ENCODE assay signal across 15 cellular contexts in the genomic region with DNA sequence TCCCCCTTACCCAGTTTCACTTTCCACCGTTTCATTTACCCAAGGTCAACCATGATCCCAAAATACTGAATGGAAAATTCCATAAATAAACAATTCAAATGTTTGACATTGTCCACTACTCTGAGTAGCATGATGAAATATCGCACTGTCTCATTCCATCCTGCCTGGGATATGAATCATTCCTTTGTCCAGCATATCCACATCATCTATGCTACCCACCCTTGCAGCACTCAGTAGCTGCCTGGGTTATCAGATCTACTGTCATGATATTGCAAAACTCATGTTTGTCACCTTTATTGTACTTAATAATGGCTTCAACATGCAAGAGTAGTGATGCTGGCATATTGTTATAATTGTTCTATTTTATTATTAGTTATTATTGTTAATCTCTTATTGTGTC.
DNase-seq lines count a peak whose midpoint lies in the region; ATAC-seq and TF ChIP-seq lines count a peak whose summit lies in the region.
"Had no signal": no experiment of that assay in that cellular context is flagged by ENCODE, and none has a peak within 500 bp of the region (broad histone marks: within the 10 kb centered on the region; RNA-seq: fewer than 3 reads in every experiment).

No MANE protein-coding gene starts in this region.

- no peak overlapping the region for H3K4me2 ChIP-seq in PC-3 (ENCODE audit: low read length)

- H4K20me1 ChIP-seq in PC-3 (ENCODE audit: low read length): no peaks in the 10 kb centered on the region

- no peaks in the 10 kb centered on the region for H3K36me3 Mint-ChIP-seq in progenitor cell of endocrine pancreas (ENCODE audit: insufficient read depth)
- H3K36me3 Mint-ChIP-seq in osteocyte (ENCODE audit: unreplicated experiment): no peaks in the 10 kb centered on the region

- H3K79me2 ChIP-seq in PC-3 (ENCODE audit: low read length): no peaks in the 10 kb centered on the region

- ATAC-seq in PC-3: peak; percentile 95
- ATAC-seq in GM19328 (IDR thresholded peaks at IDR 0.05; ENCODE audit: unreplicated experiment): no peak
- ATAC-seq: activated CD8-positive, alpha-beta T cell treated with anti-CD3 and anti-CD28 coated beads for 36 hours; activated T-cell treated with anti-CD3 and anti-CD28 coated beads, Interleukin-2, amount 50 U/mL, for 72 hours; heart left ventricle had no signal

- no peak overlapping the region for H3K9ac ChIP-seq in PC-3 (ENCODE audit: low read length)

- TF ChIP-seq CTCF in PC-3 (conservative IDR thresholded peaks at IDR 0.05; ENCODE audit: low read depth, low read length) (no peak), brain microvascular endothelial cell (IDR thresholded peaks at IDR 0.05; ENCODE audit: low read depth, low read length, missing control alignments) (no peak), progenitor cell of endocrine pancreas (IDR thresholded peaks at IDR 0.05; ENCODE audit: unreplicated experiment) (no peak), osteocyte (IDR thresholded peaks at IDR 0.05) (no peak)

- CTCF ChIA-PET in PC-3 (lab: Charles Lee): no interaction called here

- H3F3A ChIP-seq in PC-3 (ENCODE audit: low read length, unreplicated experiment): no peaks in the 10 kb centered on the region

- intact Hi-C loops in PC-3 (cut with micrococcal nuclease): no loop called here

- H3K9me3 Mint-ChIP-seq in progenitor cell of endocrine pancreas (ENCODE audit: low read depth): no peaks in the 10 kb centered on the region
- H3K9me3 Mint-ChIP-seq in osteocyte (ENCODE audit: unreplicated experiment): no peaks in the 10 kb centered on the region
- H3K9me3 Mint-ChIP-seq: activated CD8-positive, alpha-beta T cell treated with anti-CD3 and anti-CD28 coated beads for 36 hours; activated T-cell treated with anti-CD3 and anti-CD28 coated beads, Interleukin-2, amount 50 U/mL, for 72 hours had no signal

- H3K27me3 ChIP-seq in PC-3 (ENCODE audit: low read length): no peaks in the 10 kb centered on the region
- H3K27me3 ChIP-seq in brain microvascular endothelial cell (replicated peaks): no peaks in the 10 kb centered on the region
- H3K27me3 ChIP-seq: heart left ventricle, suprapubic skin had no signal

- POLR2A ChIA-PET in PC-3 (lab: Charles Lee; ENCODE audit: unreplicated experiment): no interaction called here

- no peaks in the 10 kb centered on the region for H3K9me2 ChIP-seq in PC-3 (replicated peaks; ENCODE audit: low read length)

- peaks cover 10% of the 10 kb centered on the region for H3K4me1 ChIP-seq in PC-3 (ENCODE audit: insufficient read depth, low read length)
- H3K4me1 ChIP-seq: suprapubic skin had no signal

- H3K4me3 ChIP-seq in PC-3 (ENCODE audit: low read length) (no peak overlapping the region), brain microvascular endothelial cell (ENCODE audit: low read depth, low read length) (no peak overlapping the region)
- H3K4me3 ChIP-seq: heart left ventricle, suprapubic skin had no signal

- H3K4me3 Mint-ChIP-seq in progenitor cell of endocrine pancreas (ENCODE audit: low read depth) (no peak overlapping the region), osteocyte (ENCODE audit: unreplicated experiment) (no peak overlapping the region)
- H3K4me3 Mint-ChIP-seq: activated CD8-positive, alpha-beta T cell treated with anti-CD3 and anti-CD28 coated beads for 36 hours; activated T-cell treated with anti-CD3 and anti-CD28 coated beads, Interleukin-2, amount 50 U/mL, for 72 hours had no signal

- H3K27ac ChIP-seq in PC-3 (ENCODE audit: low read length) (no peak overlapping the region), brain microvascular endothelial cell (no peak overlapping the region)
- H3K27ac ChIP-seq: heart left ventricle, suprapubic skin had no signal

- H2AFZ ChIP-seq in PC-3 (ENCODE audit: low read length): no peak overlapping the region

- peak; percentile 64 for DNase-seq in EH (ENCODE audit: low read depth)
- peak; percentile 77 for DNase-seq in PC-3
- peak; percentile 82 for DNase-seq in brain microvascular endothelial cell
- peak; percentile 12 for DNase-seq in hepatic stellate cell (ENCODE audit: low spot score)
- no peak for DNase-seq in progenitor cell of endocrine pancreas (ENCODE audit: low spot score, unreplicated experiment)
- no peak for DNase-seq in osteocyte (ENCODE audit: extremely low spot score, unreplicated experiment)
- no peak for DNase-seq in DMS79 treated with DMSO at 0.1 percent for 48 hours (lab: John Stamatoyannopoulos, UW)
- DNase-seq: activated CD8-positive, alpha-beta T cell treated with anti-CD3 and anti-CD28 coated beads for 36 hours; activated T-cell treated with anti-CD3 and anti-CD28 coated beads, Interleukin-2, amount 50 U/mL, for 72 hours; GF-D8; heart left ventricle; NCI-H524 treated with DMSO at 0.1 percent for 48 hours; nucleus accumbens had no signal

- H3K27ac Mint-ChIP-seq in progenitor cell of endocrine pancreas: no peak overlapping the region
- H3K27ac Mint-ChIP-seq in osteocyte (ENCODE audit: unreplicated experiment): no peak overlapping the region
- H3K27ac Mint-ChIP-seq: activated CD8-positive, alpha-beta T cell treated with anti-CD3 and anti-CD28 coated beads for 36 hours; activated T-cell treated with anti-CD3 and anti-CD28 coated beads, Interleukin-2, amount 50 U/mL, for 72 hours had no signal

- in situ Hi-C loops in brain microvascular endothelial cell (cut with HindIII; ENCODE audit: low pct_ligation_motif_present, low sequenced_read_pairs): no loop called here

- H3K36me3 ChIP-seq in PC-3 (ENCODE audit: low read depth, low read length) (no peaks in the 10 kb centered on the region), brain microvascular endothelial cell (replicated peaks) (no peaks in the 10 kb centered on the region)
- H3K36me3 ChIP-seq: heart left ventricle, suprapubic skin had no signal

- no peaks in the 10 kb centered on the region for H3K27me3 Mint-ChIP-seq in progenitor cell of endocrine pancreas
- no peaks in the 10 kb centered on the region for H3K27me3 Mint-ChIP-seq in osteocyte (ENCODE audit: unreplicated experiment)

- no peaks in the 10 kb centered on the region for H3K9me3 ChIP-seq in PC-3 (ENCODE audit: low read length)
- H3K9me3 ChIP-seq: heart left ventricle, suprapubic skin had no signal

- BruUV-seq in PC-3 (replicated peaks; lab: Mats Ljungman, UMichigan): no TSS peak

- H3K4me1 Mint-ChIP-seq in progenitor cell of endocrine pancreas (ENCODE audit: low read depth) (peaks cover 2% of the 10 kb centered on the region), osteocyte (ENCODE audit: unreplicated experiment) (peaks cover 3% of the 10 kb centered on the region)

Comparison
In these comparisons a context has a peak if more than half of its experiments do, and no peak if none do; other contexts are left out.
1. DNase-seq: peak in EH (single experiment), PC-3 (single experiment), brain microvascular endothelial cell (single experiment) and hepatic stellate cell (single experiment); none in progenitor cell of endocrine pancreas (single experiment), osteocyte (single experiment) and DMS79 treated with DMSO at 0.1 percent for 48 hours (single experiment).